ENCODE assay signal across 12 cellular contexts in the genomic region with DNA sequence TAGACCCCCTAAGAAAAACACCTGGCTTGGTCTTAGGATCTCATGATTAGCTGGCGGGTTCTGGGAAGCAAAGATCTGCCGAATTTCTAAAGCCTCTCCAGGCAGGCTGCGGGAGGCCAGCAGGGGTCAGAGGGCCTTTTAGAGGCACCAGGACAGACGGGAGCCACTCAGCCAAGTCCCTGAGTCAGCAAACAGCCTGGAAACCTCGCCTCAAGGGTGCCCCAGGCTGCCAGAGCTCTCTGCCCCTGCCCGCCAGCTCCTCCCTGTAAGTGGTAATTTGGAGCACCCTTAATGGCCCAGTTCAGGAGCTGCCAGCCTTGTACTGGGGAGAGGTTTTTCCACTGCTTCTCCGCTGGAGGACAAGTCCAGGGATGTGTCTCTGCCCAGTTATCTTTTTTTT.
DNase-seq lines count a peak whose midpoint lies in the region; ATAC-seq and TF ChIP-seq lines count a peak whose summit lies in the region.
"Had no signal": no experiment of that assay in that cellular context is flagged by ENCODE, and none has a peak within 500 bp of the region (broad histone marks: within the 10 kb centered on the region; RNA-seq: fewer than 3 reads in every experiment).

No MANE protein-coding gene starts in this region.

- TF ChIP-seq POLR2A in right lobe of liver (IDR thresholded peaks at IDR 0.05), result no peak
- TF ChIP-seq POLR2A in suprapubic skin (IDR thresholded peaks at IDR 0.05), result no peak
- TF ChIP-seq POLR2A in erythroblast (IDR thresholded peaks at IDR 0.05; ENCODE audit: low read length), result no peak

- no CpG with 5 or more reads among the region's 7 CpGs for WGBS in right lobe of liver (ENCODE audit: insufficient coverage, low coverage, low lambda C conversion rate, missing lambda C conversion rate)
- 36% methylated on average over 7 of the region's 7 CpGs for WGBS in suprapubic skin

- H3K27me3 ChIP-seq in MG63 (no peaks in the 10 kb centered on the region), right lobe of liver (no peaks in the 10 kb centered on the region), suprapubic skin (no peaks in the 10 kb centered on the region)

- H3K9me3 ChIP-seq in MG63 (no peaks in the 10 kb centered on the region), right lobe of liver (no peaks in the 10 kb centered on the region), suprapubic skin (no peaks in the 10 kb centered on the region)
- H3K9me3 ChIP-seq: HAP-1 had no signal

- H3K4me1 Mint-ChIP-seq in chondrocyte (ENCODE audit: low read depth), result peaks cover 28% of the 10 kb centered on the region
- no peaks in the 10 kb centered on the region for H3K4me1 Mint-ChIP-seq in activated T-helper 2 cell treated with anti-CD3 and anti-CD28 coated beads, Interferon-gamma antibody, Interleukin-2, Interleukin-4, amounts not matched to agents 10 μg/mL and 5 μg/mL and 100 μg/mL, durations not matched to agents 14 hours and 24 hours and 36 hours (ENCODE audit: low read depth)

- peak overlapping the region; percentile 75 for H3K27ac Mint-ChIP-seq in chondrocyte (ENCODE audit: unreplicated experiment)
- no peak overlapping the region for H3K27ac Mint-ChIP-seq in activated T-helper 2 cell treated with anti-CD3 and anti-CD28 coated beads, Interferon-gamma antibody, Interleukin-2, Interleukin-4, amounts not matched to agents 10 μg/mL and 5 μg/mL and 100 μg/mL, durations not matched to agents 14 hours and 24 hours and 36 hours
- H3K27ac Mint-ChIP-seq: stimulated activated effector memory CD8-positive, alpha-beta T cell treated with anti-CD3 and anti-CD28 coated beads, Interleukin-12 subunit alpha, Interleukin-12 subunit beta, amount 100 ng/mL, for 72 hours had no signal

- H3K9me3 Mint-ChIP-seq in chondrocyte (ENCODE audit: low read depth), result no peaks in the 10 kb centered on the region
- no peaks in the 10 kb centered on the region for H3K9me3 Mint-ChIP-seq in activated T-helper 2 cell treated with anti-CD3 and anti-CD28 coated beads, Interferon-gamma antibody, Interleukin-2, Interleukin-4, amounts not matched to agents 10 μg/mL and 5 μg/mL and 100 μg/mL, durations not matched to agents 14 hours and 24 hours and 36 hours
- H3K9me3 Mint-ChIP-seq: stimulated activated effector memory CD8-positive, alpha-beta T cell treated with anti-CD3 and anti-CD28 coated beads, Interleukin-12 subunit alpha, Interleukin-12 subunit beta, amount 100 ng/mL, for 72 hours had no signal

- H3K4me1 ChIP-seq in right lobe of liver (peaks cover 0 to 20% (median 0%) of the 10 kb centered on the region in 4 donors), suprapubic skin (peaks cover 18% of the 10 kb centered on the region)
- H3K4me1 ChIP-seq: HAP-1 had no signal

- H3K4me3 ChIP-seq in MG63 (no peak overlapping the region), right lobe of liver (no peak overlapping the region), suprapubic skin (no peak overlapping the region)
- H3K4me3 ChIP-seq: HAP-1 had no signal

- H3K36me3 ChIP-seq in MG63 (no peaks in the 10 kb centered on the region), right lobe of liver (no peaks in the 10 kb centered on the region), suprapubic skin (no peaks in the 10 kb centered on the region)
- H3K36me3 ChIP-seq: HAP-1 had no signal

- TF ChIP-seq EP300 in suprapubic skin (IDR thresholded peaks at IDR 0.05), result no peak

- no peaks in the 10 kb centered on the region for H3K27me3 Mint-ChIP-seq in chondrocyte (ENCODE audit: low read depth)
- no peaks in the 10 kb centered on the region for H3K27me3 Mint-ChIP-seq in activated T-helper 2 cell treated with anti-CD3 and anti-CD28 coated beads, Interferon-gamma antibody, Interleukin-2, Interleukin-4, amounts not matched to agents 10 μg/mL and 5 μg/mL and 100 μg/mL, durations not matched to agents 14 hours and 24 hours and 36 hours (ENCODE audit: low read depth)

- no peak for TF ChIP-seq CTCF in chondrocyte (IDR thresholded peaks at IDR 0.05)
- peak in 3 of 4 donors; percentile 10 to 35 (median 22) for TF ChIP-seq CTCF in right lobe of liver (IDR thresholded peaks at IDR 0.05)
- TF ChIP-seq CTCF in suprapubic skin (IDR thresholded peaks at IDR 0.05), result no peak

- ATAC-seq in right lobe of liver, result peak; percentile 81 to 91 (median 84)
- ATAC-seq: stimulated activated effector memory CD8-positive, alpha-beta T cell treated with anti-CD3 and anti-CD28 coated beads, Interleukin-12 subunit alpha, Interleukin-12 subunit beta, amount 100 ng/mL, for 72 hours had no signal

- H3K36me3 Mint-ChIP-seq in chondrocyte (ENCODE audit: low read depth), result peaks cover 1% of the 10 kb centered on the region
- H3K36me3 Mint-ChIP-seq in activated T-helper 2 cell treated with anti-CD3 and anti-CD28 coated beads, Interferon-gamma antibody, Interleukin-2, Interleukin-4, amounts not matched to agents 10 μg/mL and 5 μg/mL and 100 μg/mL, durations not matched to agents 14 hours and 24 hours and 36 hours (ENCODE audit: low read depth), result no peaks in the 10 kb centered on the region
- H3K36me3 Mint-ChIP-seq: stimulated activated effector memory CD8-positive, alpha-beta T cell treated with anti-CD3 and anti-CD28 coated beads, Interleukin-12 subunit alpha, Interleukin-12 subunit beta, amount 100 ng/mL, for 72 hours had no signal

- no peak overlapping the region for H3K4me3 Mint-ChIP-seq in chondrocyte (ENCODE audit: unreplicated experiment)
- H3K4me3 Mint-ChIP-seq in activated T-helper 2 cell treated with anti-CD3 and anti-CD28 coated beads, Interferon-gamma antibody, Interleukin-2, Interleukin-4, amounts not matched to agents 10 μg/mL and 5 μg/mL and 100 μg/mL, durations not matched to agents 14 hours and 24 hours and 36 hours (ENCODE audit: low read depth), result no peak overlapping the region
- H3K4me3 Mint-ChIP-seq: stimulated activated effector memory CD8-positive, alpha-beta T cell treated with anti-CD3 and anti-CD28 coated beads, Interleukin-12 subunit alpha, Interleukin-12 subunit beta, amount 100 ng/mL, for 72 hours had no signal

- DNase-seq in MG63, result peak; percentile 81
- DNase-seq in chondrocyte (ENCODE audit: low spot score), result no peak
- DNase-seq in right lobe of liver, result peak; percentile 63 to 78 (median 77)
- DNase-seq in suprapubic skin (ENCODE audit: low spot score in 2 of 2), result no peak
- no peak for DNase-seq in activated T-helper 2 cell treated with anti-CD3 and anti-CD28 coated beads, Interferon-gamma antibody, Interleukin-2, Interleukin-4, amounts not matched to agents 10 μg/mL and 5 μg/mL and 100 μg/mL, durations not matched to agents 14 hours and 24 hours and 36 hours (ENCODE audit: low spot score)
- no peak for DNase-seq in stimulated activated CD4-positive, alpha-beta T cell treated with anti-CD3 and anti-CD28 coated beads, Interleukin-15, amount 100 ng/mL, for 24 hours
- DNase-seq in erythroblast (lab: John Stamatoyannopoulos, UW), result no peak
- DNase-seq: activated CD4-positive, alpha-beta T cell treated with anti-CD3 and anti-CD28 coated beads, Interleukin-2, amount 50 U/mL, for 4 hours; NCI-H1436 treated with DMSO at 0.1 percent for 48 hours had no signal

- peak overlapping the region in 2 of 3 donors; percentile 15 to 74 for H3K27ac ChIP-seq in right lobe of liver
- H3K27ac ChIP-seq in suprapubic skin, result peak overlapping the region; percentile 41
- H3K27ac ChIP-seq: HL-60 had no signal

- intact Hi-C loops in right lobe of liver (cut with DNase I), result no loop called here
- intact Hi-C loops in activated T-helper 2 cell treated with anti-CD3 and anti-CD28 coated beads, Interferon-gamma antibody, Interleukin-2, Interleukin-4, amounts not matched to agents 10 μg/mL and 5 μg/mL and 100 μg/mL, durations not matched to agents 14 hours and 24 hours and 36 hours (cut with micrococcal nuclease), result no loop called here

Comparison
In these comparisons a context has a peak if more than half of its experiments do, and no peak if none do; other contexts are left out.
1. DNase-seq: peak in MG63 (single experiment) and right lobe of liver (3 of 3); none in chondrocyte (single experiment), suprapubic skin (0 of 2), activated T-helper 2 cell treated with anti-CD3 and anti-CD28 coated beads, Interferon-gamma antibody, Interleukin-2, Interleukin-4, amounts not matched to agents 10 μg/mL and 5 μg/mL and 100 μg/mL, durations not matched to agents 14 hours and 24 hours and 36 hours (single experiment), stimulated activated CD4-positive, alpha-beta T cell treated with anti-CD3 and anti-CD28 coated beads, Interleukin-15, amount 100 ng/mL, for 24 hours (single experiment) and erythroblast (0 of 2).
2. CTCF ChIP-seq: peak in right lobe of liver (3 of 4); none in chondrocyte (single experiment) and suprapubic skin (0 of 2).